Comparison of ENCODE assay signal across 12 cellular contexts in the genomic region with DNA sequence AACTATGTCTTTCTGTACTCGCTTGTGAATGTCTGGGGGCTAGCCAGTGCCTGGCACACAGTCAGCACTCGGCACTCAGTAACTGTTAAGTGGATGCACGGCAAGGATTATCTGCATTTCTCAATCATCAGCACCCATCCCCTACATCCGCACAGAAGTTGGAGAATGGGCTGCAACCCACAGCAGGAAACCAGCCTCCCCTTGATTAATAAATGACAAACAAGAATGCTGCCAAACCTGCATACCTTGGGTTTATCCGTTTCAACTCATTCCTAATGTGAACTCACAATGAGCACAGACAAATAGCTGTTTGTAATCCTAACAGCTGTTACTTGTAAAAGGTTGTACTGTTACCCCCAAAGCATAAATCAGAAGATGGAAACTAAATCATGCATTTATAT.
A peak's percentile ranks its signal among the peaks of the same experiment; 100 is the strongest.
DNase-seq lines count a peak whose midpoint lies in the region; ATAC-seq and TF ChIP-seq lines count a peak whose summit lies in the region.
"Had no signal": no experiment of that assay in that cellular context is flagged by ENCODE, and none has a peak within 500 bp of the region (broad histone marks: within the 10 kb centered on the region; RNA-seq: fewer than 3 reads in every experiment).

No MANE protein-coding gene starts in this region.

- in situ Hi-C loops in astrocyte of the cerebellum (cut with HindIII; ENCODE audit: low sequenced_read_pairs), result no loop called here

- TF ChIP-seq CTCF in astrocyte of the cerebellum (IDR thresholded peaks at IDR 0.05; ENCODE audit: low read depth, low read length, missing control alignments) (no peak), retinal pigment epithelial cell (conservative IDR thresholded peaks at IDR 0.05; ENCODE audit: low read depth, low read length) (no peak)

- H3K4me3 ChIP-seq in astrocyte of the cerebellum (ENCODE audit: low read depth, low read length), result no peak overlapping the region
- no peak overlapping the region for H3K4me3 ChIP-seq in retinal pigment epithelial cell (ENCODE audit: low read length)

- DNase-seq in HCEC 1CT (peak; percentile 38), astrocyte of the cerebellum (ENCODE audit: low read depth) (peak; percentile 80), iPS-NIHi11 (ENCODE audit: low spot score) (peak; percentile 38), retinal pigment epithelial cell (ENCODE audit: low read depth) (peak; percentile 89), DMS79 (lab: John Stamatoyannopoulos, UW) (no peak), NCI-H82 treated with DMSO at 0.1 percent for 48 hours (lab: John Stamatoyannopoulos, UW; ENCODE audit: unreplicated experiment) (no peak), D341Med (ENCODE audit: low spot score) (no peak)
- DNase-seq: activated CD8-positive, alpha-beta memory T cell treated with anti-CD3 and anti-CD28 coated beads, Interleukin-2, amount 50 U/mL, for 4 hours; amniotic stem cell; NCI-H510A treated with DMSO at 0.1 percent for 48 hours had no signal

- no peak for ATAC-seq in GM21515 (IDR thresholded peaks at IDR 0.05; ENCODE audit: unreplicated experiment)
- ATAC-seq: Right ventricle myocardium inferior had no signal

Comparison
In these comparisons a context has a peak if more than half of its experiments do, and no peak if none do; other contexts are left out.
1. DNase-seq: peak in HCEC 1CT (single experiment), astrocyte of the cerebellum (single experiment), iPS-NIHi11 (single experiment) and retinal pigment epithelial cell (single experiment); none in DMS79 (single experiment), NCI-H82 treated with DMSO at 0.1 percent for 48 hours (single experiment) and D341Med (single experiment).